15 cellular contexts compared by ENCODE assay signal in genomic region chr1:169122976-169123375, GRCh38. TPM values are rescaled to one million over a fixed set of nuclear protein-coding genes. Genes with fewer than 3 reads are reported as not detected.
DNase-seq lines count a peak whose midpoint lies in the region; ATAC-seq and TF ChIP-seq lines count a peak whose summit lies in the region.
"Had no signal": no experiment of that assay in that cellular context is flagged by ENCODE, and none has a peak within 500 bp of the region (broad histone marks: within the 10 kb centered on the region; RNA-seq: fewer than 3 reads in every experiment).

No MANE protein-coding gene starts in this region.

- H3K36me3 ChIP-seq in smooth muscle cell (ENCODE audit: low read depth): peaks cover 19% of the 10 kb centered on the region

- ATAC-seq in GM18873 (IDR thresholded peaks at IDR 0.05; ENCODE audit: low FRiP score, unreplicated experiment) (peak; percentile 48), GM21825 (IDR thresholded peaks at IDR 0.05; ENCODE audit: unreplicated experiment) (peak; percentile 64), HG03460 (IDR thresholded peaks at IDR 0.05; ENCODE audit: unreplicated experiment) (peak; percentile 54), HG02973 (IDR thresholded peaks at IDR 0.05; ENCODE audit: unreplicated experiment) (no peak)
- no peak for ATAC-seq in activated T-cell treated with anti-CD3 and anti-CD28 coated beads, Interleukin-2, amount 50 U/mL, for 72 hours (replicated peaks in 1 of 2)
- ATAC-seq in stimulated activated naive CD8-positive, alpha-beta T cell treated with anti-CD3 and anti-CD28 coated beads, Interleukin-15, amount 100 ng/mL, for 72 hours: no peak

- DNase-seq in smooth muscle cell (lab: John Stamatoyannopoulos, UW; ENCODE audit: unreplicated experiment) (no peak), KBM-7 (no peak)
- no peak for DNase-seq in activated T-cell treated with anti-CD3 and anti-CD28 coated beads, Interleukin-2, amount 50 U/mL, for 72 hours
- DNase-seq in stimulated activated naive CD8-positive, alpha-beta T cell treated with anti-CD3 and anti-CD28 coated beads, Interleukin-15, amount 100 ng/mL, for 72 hours: no peak
- DNase-seq: activated CD4-positive, alpha-beta T cell treated with anti-CD3 and anti-CD28 coated beads for 1 hour; amniotic stem cell; GDM1; NCI-H1105 treated with DMSO at 0.1 percent for 48 hours; NCI-H345; testis had no signal

- no peaks in the 10 kb centered on the region for H3K27me3 Mint-ChIP-seq in activated T-cell treated with anti-CD3 and anti-CD28 coated beads, Interleukin-2, amount 50 U/mL, for 72 hours (ENCODE audit: low read depth)
- H3K27me3 Mint-ChIP-seq in stimulated activated naive CD8-positive, alpha-beta T cell treated with anti-CD3 and anti-CD28 coated beads, Interleukin-15, amount 100 ng/mL, for 72 hours: no peaks in the 10 kb centered on the region

- peaks cover 73% of the 10 kb centered on the region for H3K79me2 ChIP-seq in smooth muscle cell (ENCODE audit: low read depth)

- in situ Hi-C loops in KBM-7 (cut with MboI; ENCODE audit: low pct_unique_long_range_greater_than_20kb, low sequenced_read_pairs): loop anchor here (25.0 kb wide), 2 partner anchors 511 to 686 kb away; no protein-coding TSS in a partner anchor

- H3F3A ChIP-seq in smooth muscle cell (ENCODE audit: low read depth): peaks cover 55% of the 10 kb centered on the region

- TF ChIP-seq CTCF in smooth muscle cell (IDR thresholded peaks at IDR 0.05; ENCODE audit: borderline replicate concordance, insufficient read depth, poor library complexity, severe bottlenecking): no peak

- WGBS in smooth muscle cell (ENCODE audit: low lambda C conversion rate): 41% methylated on average over 6 of the region's 6 CpGs

- H3K4me1 Mint-ChIP-seq in activated T-cell treated with anti-CD3 and anti-CD28 coated beads, Interleukin-2, amount 50 U/mL, for 72 hours (ENCODE audit: low read depth): peaks cover under 1% of the 10 kb centered on the region
- no peaks in the 10 kb centered on the region for H3K4me1 Mint-ChIP-seq in stimulated activated naive CD8-positive, alpha-beta T cell treated with anti-CD3 and anti-CD28 coated beads, Interleukin-15, amount 100 ng/mL, for 72 hours

- H3K9me3 Mint-ChIP-seq in activated T-cell treated with anti-CD3 and anti-CD28 coated beads, Interleukin-2, amount 50 U/mL, for 72 hours: no peaks in the 10 kb centered on the region
- no peaks in the 10 kb centered on the region for H3K9me3 Mint-ChIP-seq in stimulated activated naive CD8-positive, alpha-beta T cell treated with anti-CD3 and anti-CD28 coated beads, Interleukin-15, amount 100 ng/mL, for 72 hours

- H2AFZ ChIP-seq in smooth muscle cell (ENCODE audit: low read depth): no peak overlapping the region

- H3K4me2 ChIP-seq in smooth muscle cell: peak overlapping the region; percentile 64

- no peaks in the 10 kb centered on the region for H3K9me3 ChIP-seq in smooth muscle cell (replicated peaks; ENCODE audit: low read depth)
- H3K9me3 ChIP-seq: testis had no signal

- H3K4me1 ChIP-seq in smooth muscle cell (ENCODE audit: low read depth): peaks cover 27% of the 10 kb centered on the region
- H3K4me1 ChIP-seq: testis had no signal

- H3K27me3 ChIP-seq in smooth muscle cell (ENCODE audit: low read depth): no peaks in the 10 kb centered on the region
- H3K27me3 ChIP-seq: testis had no signal

- H3K4me3 ChIP-seq in smooth muscle cell: no peak overlapping the region
- H3K4me3 ChIP-seq: coronary artery, testis had no signal

- H4K20me1 ChIP-seq in smooth muscle cell (ENCODE audit: low read depth): peaks cover 65% of the 10 kb centered on the region

- no peak overlapping the region for H3K4me3 Mint-ChIP-seq in activated T-cell treated with anti-CD3 and anti-CD28 coated beads, Interleukin-2, amount 50 U/mL, for 72 hours
- no peak overlapping the region for H3K4me3 Mint-ChIP-seq in stimulated activated naive CD8-positive, alpha-beta T cell treated with anti-CD3 and anti-CD28 coated beads, Interleukin-15, amount 100 ng/mL, for 72 hours

- no peak overlapping the region for H3K9ac ChIP-seq in smooth muscle cell (ENCODE audit: low read depth)

- no peak overlapping the region for H3K27ac Mint-ChIP-seq in activated T-cell treated with anti-CD3 and anti-CD28 coated beads, Interleukin-2, amount 50 U/mL, for 72 hours
- H3K27ac Mint-ChIP-seq in stimulated activated naive CD8-positive, alpha-beta T cell treated with anti-CD3 and anti-CD28 coated beads, Interleukin-15, amount 100 ng/mL, for 72 hours: no peak overlapping the region

- H3K27ac ChIP-seq in smooth muscle cell (ENCODE audit: low read depth): peak overlapping the region; percentile 99
- H3K27ac ChIP-seq: coronary artery, testis had no signal

- H3K36me3 Mint-ChIP-seq in activated T-cell treated with anti-CD3 and anti-CD28 coated beads, Interleukin-2, amount 50 U/mL, for 72 hours (ENCODE audit: insufficient read depth in 2 of 2): no peaks in the 10 kb centered on the region

RNA-seq across cellular contexts. Expression of gene ATP1B1, which starts 16.5 kb away (rescaled TPM):
- total RNA-seq in smooth muscle cell: 347 and 400 TPM in 2 replicates
- 140 and 144 TPM in 2 replicates for polyA plus RNA-seq in smooth muscle cell
- 1 to 10 TPM; 3.3 to 8.1 TPM for total RNA-seq in activated T-cell treated with anti-CD3 and anti-CD28 coated beads, Interleukin-2, amount 50 U/mL, for 72 hours

Comparison
In these comparisons a context has a peak if more than half of its experiments do, and no peak if none do; other contexts are left out.
1. ATAC-seq: peak in GM18873 (single experiment), GM21825 (single experiment) and HG03460 (single experiment); none in activated T-cell treated with anti-CD3 and anti-CD28 coated beads, Interleukin-2, amount 50 U/mL, for 72 hours (0 of 2), stimulated activated naive CD8-positive, alpha-beta T cell treated with anti-CD3 and anti-CD28 coated beads, Interleukin-15, amount 100 ng/mL, for 72 hours (single experiment) and HG02973 (single experiment).
2. RNA of gene ATP1B1, which starts 16.5 kb away (total RNA-seq): 347 to 400 TPM in smooth muscle cell; 3.3 to 8.1 TPM in activated T-cell treated with anti-CD3 and anti-CD28 coated beads, Interleukin-2, amount 50 U/mL, for 72 hours; every median in the first group is over 10 times any median in the second.